Comparison of ENCODE assay signal across 8 cellular contexts in genomic region chr12:43338848-43339526, GRCh38.
A peak's percentile ranks its signal among the peaks of the same experiment; 100 is the strongest.
DNase-seq lines count a peak whose midpoint lies in the region; ATAC-seq, FAIRE-seq and TF ChIP-seq lines count a peak whose summit lies in the region.

No MANE protein-coding gene starts in this region.

- no peaks in the 10 kb centered on the region for H3K4me1 Mint-ChIP-seq in activated CD8-positive, alpha-beta memory T cell treated with anti-CD3 and anti-CD28 coated beads, Interleukin-2, amount 10 ng/mL, durations not matched to agents 7 days and 5 days

- H3K27ac Mint-ChIP-seq in activated CD8-positive, alpha-beta memory T cell treated with anti-CD3 and anti-CD28 coated beads, Interleukin-2, amount 10 ng/mL, durations not matched to agents 7 days and 5 days = no peak overlapping the region

- TF ChIP-seq CTCF in brain microvascular endothelial cell (IDR thresholded peaks at IDR 0.05; ENCODE audit: low read depth, low read length, missing control alignments) = peak; percentile 56
- peak; percentile 55 for TF ChIP-seq CTCF in HepG2 (CRISPR knock-in tag; IDR thresholded peaks at IDR 0.05)

- no peak for TF ChIP-seq RAD21 in HepG2 (CRISPR knock-in tag; IDR thresholded peaks at IDR 0.05)

- H3K4me1 ChIP-seq in HepG2 (ENCODE audit: insufficient read depth, low read length) = no peaks in the 10 kb centered on the region

- no peaks in the 10 kb centered on the region for H3K27me3 ChIP-seq in brain microvascular endothelial cell (replicated peaks)
- H3K27me3 ChIP-seq in HepG2 (ENCODE audit: control insufficient read depth in 1 of 2, insufficient read depth in 2 of 2, low read length in 2 of 2) = no peaks in the 10 kb centered on the region

- CTCF ChIA-PET in HepG2 (lab: Yijun Ruan, JAX; ENCODE audit: low intra/inter-chr PET ratio, low total read pairs) = no interaction called here
- CTCF ChIA-PET in activated CD8-positive, alpha-beta memory T cell treated with anti-CD3 and anti-CD28 coated beads, Interleukin-2, amount 10 ng/mL, durations not matched to agents 7 days and 5 days (lab: Charles Lee) = no interaction called here

- no peaks in the 10 kb centered on the region for H4K20me1 ChIP-seq in HepG2 (ENCODE audit: insufficient read depth, low read length)

- no peak overlapping the region for H3K4me3 Mint-ChIP-seq in activated CD8-positive, alpha-beta memory T cell treated with anti-CD3 and anti-CD28 coated beads, Interleukin-2, amount 10 ng/mL, durations not matched to agents 7 days and 5 days

- H3K4me3 ChIP-seq in brain microvascular endothelial cell (ENCODE audit: low read depth, low read length) (no peak overlapping the region), HepG2 (replicated peaks in 1 of 3; ENCODE audit: insufficient read depth in 1 of 3, low read depth in 2 of 3, low read length in 3 of 3) (no peak overlapping the region)

- no peak for DNase-seq in Right ventricle myocardium inferior (ENCODE audit: missing footprints)
- no peak for DNase-seq in cardiac septum (ENCODE audit: low spot score)
- DNase-seq in NCI-H2081 (lab: John Stamatoyannopoulos, UW) = peak; percentile 43 to 73
- peak; percentile 62 for DNase-seq in brain microvascular endothelial cell
- peak; percentile 2 for DNase-seq in HepG2 (ENCODE audit: low spot score)
- DNase-seq in UCSD-AML1 (lab: John Stamatoyannopoulos, UW; ENCODE audit: unreplicated experiment) = no peak
- DNase-seq in activated CD8-positive, alpha-beta memory T cell treated with anti-CD3 and anti-CD28 coated beads, Interleukin-2, amount 10 ng/mL, durations not matched to agents 7 days and 5 days = no peak

- no peaks in the 10 kb centered on the region for H3K36me3 Mint-ChIP-seq in activated CD8-positive, alpha-beta memory T cell treated with anti-CD3 and anti-CD28 coated beads, Interleukin-2, amount 10 ng/mL, durations not matched to agents 7 days and 5 days

- no TSS peak for BruUV-seq in HepG2 (replicated peaks; lab: Mats Ljungman, UMichigan)

- H3K4me2 ChIP-seq in HepG2 (ENCODE audit: low read depth, low read length) = no peak overlapping the region

- in situ Hi-C loops in brain microvascular endothelial cell (cut with HindIII; ENCODE audit: low pct_ligation_motif_present, low sequenced_read_pairs) (no loop called here), HepG2 (cut with HindIII; ENCODE audit: extremely low pct_ligation_motif_present, low pct_unique_long_range_greater_than_20kb) (loop anchor here (25.0 kb wide), 1 partner anchor 852 kb away; no protein-coding TSS in a partner anchor)

- no peaks in the 10 kb centered on the region for H3K79me2 ChIP-seq in HepG2 (ENCODE audit: insufficient read depth, low read length)

- H3K27ac ChIP-seq in brain microvascular endothelial cell (no peak overlapping the region), HepG2 (ENCODE audit: extremely low read length, insufficient read depth, low read length) (no peak overlapping the region)

- peaks cover 3% of the 10 kb centered on the region for H3K9me3 Mint-ChIP-seq in activated CD8-positive, alpha-beta memory T cell treated with anti-CD3 and anti-CD28 coated beads, Interleukin-2, amount 10 ng/mL, durations not matched to agents 7 days and 5 days (ENCODE audit: low read depth)

- intact Hi-C loops in Right ventricle myocardium inferior (cut with DNase I) (loop anchor here (5.0 kb wide), 1 partner anchor 752 kb away; the partner anchor contains the start of gene PRICKLE1), cardiac septum (cut with DNase I) (loop anchor here (2.0 to 10.0 kb wide), 4 partner anchors 750 to 1204 kb away; partner anchors contain the start of gene PRICKLE1), HepG2 (cut with micrococcal nuclease; ENCODE audit: unreplicated experiment) (loop anchor here (2.0 kb wide), 1 partner anchor 856 kb away; no protein-coding TSS in a partner anchor)

- no peak overlapping the region for H2AFZ ChIP-seq in HepG2 (ENCODE audit: low read length)

- H3K27me3 Mint-ChIP-seq in activated CD8-positive, alpha-beta memory T cell treated with anti-CD3 and anti-CD28 coated beads, Interleukin-2, amount 10 ng/mL, durations not matched to agents 7 days and 5 days = no peaks in the 10 kb centered on the region

- H3K36me3 ChIP-seq in brain microvascular endothelial cell (replicated peaks) = no peaks in the 10 kb centered on the region
- no peaks in the 10 kb centered on the region for H3K36me3 ChIP-seq in HepG2 (replicated peaks in 1 of 2; ENCODE audit: control insufficient read depth in 1 of 2, insufficient read depth in 2 of 2, low read length in 2 of 2)

- peaks cover 3% of the 10 kb centered on the region; the same call in 1 of the 2 replicates for H3K9me3 ChIP-seq in HepG2 (ENCODE audit: low read length)

- TF ChIP-seq EP300 in HepG2 (IDR thresholded peaks at IDR 0.05; ENCODE audit: low read depth in 2 of 2, low read length in 2 of 2) (no peak), HepG2 (CRISPR knock-in tag; IDR thresholded peaks at IDR 0.05; ENCODE audit: borderline replicate concordance) (no peak)

- TF ChIP-seq POLR2A in HepG2 (IDR thresholded peaks at IDR 0.05; ENCODE audit: insufficient read depth in 1 of 2, low read depth in 2 of 2, low read length in 2 of 2) = no peak

- POLR2A ChIA-PET in HepG2 (lab: Yijun Ruan, JAX) = no interaction called here

- no peak overlapping the region for H3K9ac ChIP-seq in HepG2 (ENCODE audit: insufficient read depth, low read depth, low read length)

- ATAC-seq in Right ventricle myocardium inferior (peak; percentile 92), HG02970 (IDR thresholded peaks at IDR 0.05; ENCODE audit: low FRiP score, unreplicated experiment) (peak; percentile 37), HepG2 (peak; percentile 67)
- no peak for ATAC-seq in activated CD8-positive, alpha-beta memory T cell treated with anti-CD3 and anti-CD28 coated beads, Interleukin-2, amount 10 ng/mL, durations not matched to agents 7 days and 5 days

- FAIRE-seq in HepG2 (lab: Jason Lieb, UNC) = no peak

TF ChIP-seq in HepG2, 621 proteins besides CTCF, POLR2A, EP300 and RAD21:
- no peak for TF ChIP-seq ARID2 (CRISPR knock-in tag; IDR thresholded peaks at IDR 0.05; ENCODE audit: borderline replicate concordance)
- TF ChIP-seq, protein P1, sequence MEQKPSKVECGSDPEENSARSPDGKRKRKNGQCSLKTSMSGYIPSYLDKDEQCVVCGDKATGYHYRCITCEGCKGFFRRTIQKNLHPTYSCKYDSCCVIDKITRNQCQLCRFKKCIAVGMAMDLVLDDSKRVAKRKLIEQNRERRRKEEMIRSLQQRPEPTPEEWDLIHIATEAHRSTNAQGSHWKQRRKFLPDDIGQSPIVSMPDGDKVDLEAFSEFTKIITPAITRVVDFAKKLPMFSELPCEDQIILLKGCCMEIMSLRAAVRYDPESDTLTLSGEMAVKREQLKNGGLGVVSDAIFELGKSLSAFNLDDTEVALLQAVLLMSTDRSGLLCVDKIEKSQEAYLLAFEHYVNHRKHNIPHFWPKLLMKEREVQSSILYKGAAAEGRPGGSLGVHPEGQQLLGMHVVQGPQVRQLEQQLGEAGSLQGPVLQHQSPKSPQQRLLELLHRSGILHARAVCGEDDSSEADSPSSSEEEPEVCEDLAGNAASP (CRISPR knock-in tag; IDR thresholded peaks at IDR 0.05; ENCODE audit: borderline replicate concordance) = peak; percentile 23; the same call in 1 of the 2 replicates
- no peak for TF ChIP-seq BRD4 (CRISPR knock-in tag; IDR thresholded peaks at IDR 0.05)
- TF ChIP-seq ZNF615 (CRISPR knock-in tag; IDR thresholded peaks at IDR 0.05; ENCODE audit: borderline replicate concordance) = no peak
- no peak for TF ChIP-seq ZIK1 (CRISPR knock-in tag; IDR thresholded peaks at IDR 0.05; ENCODE audit: borderline replicate concordance, low read depth)
- TF ChIP-seq HNRNPH1 (optimal IDR thresholded peaks at IDR 0.05; ENCODE audit: low read depth, low read length) = no peak
- TF ChIP-seq ZNF12 (CRISPR knock-in tag; IDR thresholded peaks at IDR 0.05) = no peak
- TF ChIP-seq NR2F1 (CRISPR knock-in tag; IDR thresholded peaks at IDR 0.05) = no peak
- TF ChIP-seq STAG1 (CRISPR knock-in tag; IDR thresholded peaks at IDR 0.05) = peak; percentile 63

Comparison
In these comparisons a context has a peak if more than half of its experiments do, and no peak if none do; other contexts are left out.
1. DNase-seq: peak in NCI-H2081 (2 of 2), brain microvascular endothelial cell (single experiment) and HepG2 (single experiment); none in Right ventricle myocardium inferior (single experiment), cardiac septum (single experiment), UCSD-AML1 (single experiment) and activated CD8-positive, alpha-beta memory T cell treated with anti-CD3 and anti-CD28 coated beads, Interleukin-2, amount 10 ng/mL, durations not matched to agents 7 days and 5 days (single experiment).